ENCODE assay signal across 12 cellular contexts in genomic region chr5:39486361-39486760, GRCh38.
A peak's percentile ranks its signal among the peaks of the same experiment; 100 is the strongest.
DNase-seq lines count a peak whose midpoint lies in the region; ATAC-seq and TF ChIP-seq lines count a peak whose summit lies in the region.
"Had no signal": no experiment of that assay in that cellular context is flagged by ENCODE, and none has a peak within 500 bp of the region (broad histone marks: within the 10 kb centered on the region; RNA-seq: fewer than 3 reads in every experiment).

No MANE protein-coding gene starts in this region.

- no peak overlapping the region for H2AFZ ChIP-seq in Karpas-422 (ENCODE audit: low read length)

- intact Hi-C loops in left lung (cut with DNase I): no loop called here

- H3K9me3 ChIP-seq in Karpas-422 (ENCODE audit: low read length) (peaks cover 4% of the 10 kb centered on the region; the same call in 1 of the 2 replicates), left lung (peaks cover 5 to 17% of the 10 kb centered on the region in 2 donors)

- no peak overlapping the region for H3K4me2 ChIP-seq in Karpas-422 (ENCODE audit: low read depth, low read length, poor library complexity, severe bottlenecking)

- H3K79me2 ChIP-seq in Karpas-422 (ENCODE audit: low read length): no peaks in the 10 kb centered on the region

- no peaks in the 10 kb centered on the region for H4K20me1 ChIP-seq in Karpas-422 (ENCODE audit: insufficient read depth, low read depth, low read length)

- H3K4me1 ChIP-seq in Karpas-422 (ENCODE audit: low read length): no peaks in the 10 kb centered on the region
- peaks cover 6 to 8% of the 10 kb centered on the region in 2 donors for H3K4me1 ChIP-seq in left lung

- H3K9me2 ChIP-seq in Karpas-422 (replicated peaks; ENCODE audit: insufficient read depth, low read length): no peaks in the 10 kb centered on the region

- H3K27me3 ChIP-seq in Karpas-422 (ENCODE audit: low read length) (no peaks in the 10 kb centered on the region), left lung (no peaks in the 10 kb centered on the region)

- H3K27ac ChIP-seq in Karpas-422 (ENCODE audit: low read length): no peak overlapping the region
- no peak overlapping the region for H3K27ac ChIP-seq in left lung

- ATAC-seq in left lung (peak; percentile 64), GM19351 (IDR thresholded peaks at IDR 0.05; ENCODE audit: unreplicated experiment) (no peak), GM21786 (IDR thresholded peaks at IDR 0.05; ENCODE audit: unreplicated experiment) (no peak), GM19023 (IDR thresholded peaks at IDR 0.05; ENCODE audit: unreplicated experiment) (no peak)
- ATAC-seq: HCT116 had no signal

- TF ChIP-seq CTCF in left lung (IDR thresholded peaks at IDR 0.05): no peak

- DNase-seq in Karpas-422 (peak; percentile 32), left lung (no peak), renal cortical epithelial cell (ENCODE audit: low read depth) (peak; percentile 53)
- DNase-seq in activated T-cell treated with anti-CD3 and anti-CD28 coated beads, Interleukin-2, amount 50 U/mL, for 1 hour: no peak
- DNase-seq: C1 segment of cervical spinal cord; CD4-positive, alpha-beta T cell; DMS79 treated with DMSO at 0.1 percent for 48 hours; EL had no signal

- H3K4me3 ChIP-seq in Karpas-422 (ENCODE audit: low read length) (no peak overlapping the region), left lung (no peak overlapping the region)

- H3K36me3 ChIP-seq in Karpas-422 (ENCODE audit: insufficient read depth, low read length) (no peaks in the 10 kb centered on the region), left lung (no peaks in the 10 kb centered on the region)

- no peak overlapping the region for H3K9ac ChIP-seq in Karpas-422 (ENCODE audit: low read length)

Comparison
In these comparisons a context has a peak if more than half of its experiments do, and no peak if none do; other contexts are left out.
1. DNase-seq: peak in Karpas-422 (single experiment) and renal cortical epithelial cell (single experiment); none in left lung (0 of 2) and activated T-cell treated with anti-CD3 and anti-CD28 coated beads, Interleukin-2, amount 50 U/mL, for 1 hour (single experiment).